ENCODE assay signal across 9 cellular contexts in genomic region chr10:35216303-35216905, GRCh38.
DNase-seq lines count a peak whose midpoint lies in the region; ATAC-seq and TF ChIP-seq lines count a peak whose summit lies in the region.
"Had no signal": no experiment of that assay in that cellular context is flagged by ENCODE, and none has a peak within 500 bp of the region (broad histone marks: within the 10 kb centered on the region; RNA-seq: fewer than 3 reads in every experiment).

No MANE protein-coding gene starts in this region.

- H3K27ac Mint-ChIP-seq in activated T-cell treated with anti-CD3 and anti-CD28 coated beads, Interleukin-2, amount 50 U/mL, for 72 hours, result no peak overlapping the region

- H3K4me3 Mint-ChIP-seq in activated T-cell treated with anti-CD3 and anti-CD28 coated beads, Interleukin-2, amount 50 U/mL, for 72 hours, result peak overlapping the region; percentile 45 to 53

- no peaks in the 10 kb centered on the region for H3K27me3 Mint-ChIP-seq in activated T-cell treated with anti-CD3 and anti-CD28 coated beads, Interleukin-2, amount 50 U/mL, for 72 hours (ENCODE audit: low read depth)

- TF ChIP-seq CTCF in testis (IDR thresholded peaks at IDR 0.05) (no peak), esophagus squamous epithelium (IDR thresholded peaks at IDR 0.05) (no peak), suprapubic skin (IDR thresholded peaks at IDR 0.05) (no peak)

- DNase-seq in activated CD8-positive, alpha-beta memory T cell treated with anti-CD3 and anti-CD28 coated beads, Interleukin-2, amount 50 U/mL, for 48 hours, result peak; percentile 60
- no peak for DNase-seq in activated CD8-positive, alpha-beta memory T cell treated with anti-CD3 and anti-CD28 coated beads for 24 hours
- peak in 1 of 2 donors; percentile 51 for DNase-seq in activated T-cell treated with anti-CD3 and anti-CD28 coated beads, Interleukin-2, amount 50 U/mL, for 72 hours
- DNase-seq in left ventricle myocardium superior (peak; percentile 40), testis (peak; percentile 35), esophagus squamous epithelium (lab: John Stamatoyannopoulos, UW) (no peak), HuH-7 (ENCODE audit: low spot score) (no peak), suprapubic skin (ENCODE audit: low spot score in 2 of 2) (no peak)
- DNase-seq: NCI-H146 had no signal

- no peak overlapping the region for H3K4me3 ChIP-seq in testis
- H3K4me3 ChIP-seq in esophagus squamous epithelium, result no peak overlapping the region
- H3K4me3 ChIP-seq in suprapubic skin, result no peak overlapping the region

- no peak for TF ChIP-seq POLR2A in testis (IDR thresholded peaks at IDR 0.05)
- no peak for TF ChIP-seq POLR2A in esophagus squamous epithelium (IDR thresholded peaks at IDR 0.05)
- no peak for TF ChIP-seq POLR2A in suprapubic skin (IDR thresholded peaks at IDR 0.05)

- TF ChIP-seq EP300 in suprapubic skin (IDR thresholded peaks at IDR 0.05), result no peak

- peaks cover 57% of the 10 kb centered on the region for H3K4me1 Mint-ChIP-seq in activated T-cell treated with anti-CD3 and anti-CD28 coated beads, Interleukin-2, amount 50 U/mL, for 72 hours (ENCODE audit: low read depth)

- no peaks in the 10 kb centered on the region for H3K9me3 Mint-ChIP-seq in activated T-cell treated with anti-CD3 and anti-CD28 coated beads, Interleukin-2, amount 50 U/mL, for 72 hours

- H3K27me3 ChIP-seq in testis (no peaks in the 10 kb centered on the region), esophagus squamous epithelium (no peaks in the 10 kb centered on the region), suprapubic skin (no peaks in the 10 kb centered on the region)

- no peaks in the 10 kb centered on the region for H3K9me3 ChIP-seq in testis
- no peaks in the 10 kb centered on the region for H3K9me3 ChIP-seq in esophagus squamous epithelium
- H3K9me3 ChIP-seq in suprapubic skin, result no peaks in the 10 kb centered on the region

- ATAC-seq in activated T-cell treated with anti-CD3 and anti-CD28 coated beads, Interleukin-2, amount 50 U/mL, for 72 hours (replicated peaks in 1 of 2), result peak; percentile 70 to 76
- peak; percentile 67 for ATAC-seq in left ventricle myocardium superior

- intact Hi-C loops in left ventricle myocardium superior (cut with micrococcal nuclease), result no loop called here
- intact Hi-C loops in testis (cut with DNase I; ENCODE audit: low total_unique reads), result no loop called here
- intact Hi-C loops in esophagus squamous epithelium (cut with DNase I), result loop anchor here (5.0 kb wide), 1 partner anchor 94 kb away; no protein-coding TSS in a partner anchor

- H3K4me1 ChIP-seq in testis (no peaks in the 10 kb centered on the region), esophagus squamous epithelium (peaks cover 0 to 31% (median 5%) of the 10 kb centered on the region in 3 donors), suprapubic skin (peaks cover 14% of the 10 kb centered on the region)

- WGBS in testis, 2 donors, result 59 to 75% methylated on average over 6 of the region's 6 CpGs
- WGBS in esophagus squamous epithelium, 2 donors, result 37 to 49% methylated on average over 3 to 6 of the region's 6 CpGs
- 60% methylated on average over 6 of the region's 6 CpGs for WGBS in suprapubic skin

- H3K27ac ChIP-seq in testis (no peak overlapping the region), esophagus squamous epithelium (peak overlapping the region in 2 of 4 donors; percentile 24 to 43), suprapubic skin (no peak overlapping the region)

- H3K36me3 Mint-ChIP-seq in activated T-cell treated with anti-CD3 and anti-CD28 coated beads, Interleukin-2, amount 50 U/mL, for 72 hours (ENCODE audit: insufficient read depth in 2 of 2), result peaks cover 0 to 11% of the 10 kb centered on the region in 2 donors

- H3K36me3 ChIP-seq in testis (ENCODE audit: low read depth, missing control alignments) (no peaks in the 10 kb centered on the region), esophagus squamous epithelium (no peaks in the 10 kb centered on the region), suprapubic skin (peaks cover under 1% of the 10 kb centered on the region)

Comparison
In these comparisons a context has a peak if more than half of its experiments do, and no peak if none do; other contexts are left out.
1. DNase-seq: peak in activated CD8-positive, alpha-beta memory T cell treated with anti-CD3 and anti-CD28 coated beads, Interleukin-2, amount 50 U/mL, for 48 hours (single experiment), left ventricle myocardium superior (single experiment) and testis (single experiment); none in activated CD8-positive, alpha-beta memory T cell treated with anti-CD3 and anti-CD28 coated beads for 24 hours (single experiment), esophagus squamous epithelium (single experiment), HuH-7 (single experiment) and suprapubic skin (0 of 2).